In the genomic region with DNA sequence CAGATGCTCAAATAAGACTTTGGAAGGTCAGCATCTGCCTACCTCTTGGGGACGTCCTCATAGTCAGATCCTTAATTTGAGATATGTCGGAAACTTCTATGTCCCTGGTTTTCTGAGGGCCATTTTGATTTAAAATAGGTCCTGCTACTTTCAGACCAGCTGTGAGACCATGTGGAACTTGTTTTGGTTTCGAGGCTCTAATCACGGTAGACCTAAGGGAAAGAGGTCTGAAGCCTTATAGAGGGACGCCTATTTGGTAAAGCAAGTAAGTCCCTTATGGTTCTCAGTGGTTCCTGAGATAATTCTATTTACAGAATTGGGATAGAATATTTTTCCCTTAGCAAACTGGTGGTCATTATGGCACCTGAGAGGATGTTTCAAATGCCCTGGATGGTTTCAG, we compare ENCODE assay signal across 16 cellular contexts.
DNase-seq lines count a peak whose midpoint lies in the region; ATAC-seq lines count a peak whose summit lies in the region.
"Had no signal": no experiment of that assay in that cellular context is flagged by ENCODE, and none has a peak within 500 bp of the region (broad histone marks: within the 10 kb centered on the region; RNA-seq: fewer than 3 reads in every experiment).

No MANE protein-coding gene starts in this region.

- H3K27me3 ChIP-seq in layer of hippocampus (ENCODE audit: control insufficient read depth, insufficient read depth, low read length), result no peaks in the 10 kb centered on the region
- H3K27me3 ChIP-seq: BLaER1 had no signal

- DNase-seq in activated naive CD4-positive, alpha-beta T cell treated with anti-CD3 and anti-CD28 coated beads, Interleukin-2, amount 50 U/mL, for 16 hours, result no peak
- DNase-seq in OCI-M2 (lab: John Stamatoyannopoulos, UW; ENCODE audit: unreplicated experiment), result no peak
- DNase-seq: DMS153, GDM1, NCI-H1092, NCI-H146, NCI-H2081, NCI-H526 treated with DMSO at 0.1 percent for 48 hours, Right ventricle myocardium superior had no signal

- H3K27ac ChIP-seq in layer of hippocampus (ENCODE audit: low read depth, low read length), result peak overlapping the region; percentile 24
- H3K27ac ChIP-seq: BLaER1 had no signal

- ATAC-seq in GM18867 (IDR thresholded peaks at IDR 0.05; ENCODE audit: unreplicated experiment) (peak; percentile 44), GM21381 (IDR thresholded peaks at IDR 0.05; ENCODE audit: unreplicated experiment) (peak; percentile 40), HG03442 (IDR thresholded peaks at IDR 0.05; ENCODE audit: unreplicated experiment) (peak; percentile 37), HG03095 (IDR thresholded peaks at IDR 0.05; ENCODE audit: unreplicated experiment) (no peak), HG02610 (IDR thresholded peaks at IDR 0.05; ENCODE audit: unreplicated experiment) (no peak)

Comparison
In these comparisons a context has a peak if more than half of its experiments do, and no peak if none do; other contexts are left out.
1. ATAC-seq: peak in GM18867 (single experiment), GM21381 (single experiment) and HG03442 (single experiment); none in HG03095 (single experiment) and HG02610 (single experiment).